ENCODE assay signal across 7 cellular contexts in genomic region chr7:66846096-66846445, GRCh38.
DNase-seq lines count a peak whose midpoint lies in the region; ATAC-seq and TF ChIP-seq lines count a peak whose summit lies in the region.
"Not testable (repeated sequence)": the region's sequence is repeated elsewhere in the genome, so short reads cannot be mapped to it uniquely, and the experiment has no call there.

No MANE protein-coding gene starts in this region.

- H3K9ac ChIP-seq in DND-41 (ENCODE audit: low read depth, low read length) = peak overlapping the region; percentile 96
- H3K9ac ChIP-seq in OCI-LY1 (ENCODE audit: low read length); skeletal muscle tissue (ENCODE audit: low read depth in 1 of 3, low read length in 3 of 3): not testable (repeated sequence)

- not testable (repeated sequence) for H3K27me3 Mint-ChIP-seq in activated CD4-positive, alpha-beta memory T cell treated with anti-CD3 and anti-CD28 coated beads for 36 hours; activated naive CD8-positive, alpha-beta T cell treated with anti-CD3 and anti-CD28 coated beads, Interleukin-2, amount 50 U/mL, for 24 hours; natural killer cell (ENCODE audit: low read depth in 2 of 2)

- H3K4me1 ChIP-seq in DND-41 (ENCODE audit: insufficient read depth, low read length) (peaks cover 25% of the 10 kb centered on the region), OCI-LY1 (ENCODE audit: insufficient read depth, low read length, severe bottlenecking) (peaks cover 32% of the 10 kb centered on the region), gastroesophageal sphincter (peaks cover 0 to 22% (median 7%) of the 10 kb centered on the region in 3 donors), skeletal muscle tissue (ENCODE audit: control insufficient read depth in 3 of 3, insufficient read depth in 3 of 3, low read length in 3 of 3) (peaks cover 5 to 20% (median 9%) of the 10 kb centered on the region in 3 donors)

- ATAC-seq in DND-41 (ENCODE audit: insufficient read depth, low read depth); activated naive CD8-positive, alpha-beta T cell treated with anti-CD3 and anti-CD28 coated beads, Interleukin-2, amount 50 U/mL, for 24 hours; gastroesophageal sphincter; natural killer cell: not testable (repeated sequence)

- not testable (repeated sequence) for H4K20me1 ChIP-seq in DND-41 (ENCODE audit: insufficient read depth, low read length); OCI-LY1 (ENCODE audit: insufficient read depth, low read length)

- H2AFZ ChIP-seq in DND-41 (ENCODE audit: low read depth, low read length); OCI-LY1 (ENCODE audit: low read length): not testable (repeated sequence)

- TF ChIP-seq CTCF in DND-41 (IDR thresholded peaks at IDR 0.05; ENCODE audit: borderline replicate concordance, extremely low read depth, low read length, poor library complexity, severe bottlenecking); OCI-LY1 (IDR thresholded peaks at IDR 0.05; ENCODE audit: low read length); gastroesophageal sphincter (IDR thresholded peaks at IDR 0.05); natural killer cell (IDR thresholded peaks at IDR 0.05): not testable (repeated sequence)

- peak overlapping the region; percentile 98 for H3K27ac Mint-ChIP-seq in activated CD4-positive, alpha-beta memory T cell treated with anti-CD3 and anti-CD28 coated beads for 36 hours
- H3K27ac Mint-ChIP-seq in activated naive CD8-positive, alpha-beta T cell treated with anti-CD3 and anti-CD28 coated beads, Interleukin-2, amount 50 U/mL, for 24 hours = peak overlapping the region; percentile 99
- peak overlapping the region; percentile 94 to 100 for H3K27ac Mint-ChIP-seq in natural killer cell

- peak overlapping the region; percentile 94; the same call in 1 of the 2 replicates for H3K27ac ChIP-seq in DND-41 (ENCODE audit: low read length)
- H3K27ac ChIP-seq in OCI-LY1 (ENCODE audit: low read depth, low read length, poor library complexity, severe bottlenecking) = not testable (repeated sequence)
- H3K27ac ChIP-seq in gastroesophageal sphincter = peak overlapping the region in 3 of 4 donors; percentile 86 to 98 (median 93)
- peak overlapping the region; percentile 94 for H3K27ac ChIP-seq in skeletal muscle tissue (ENCODE audit: low read depth, low read length)

- not testable (repeated sequence) for H3K36me3 Mint-ChIP-seq in activated CD4-positive, alpha-beta memory T cell treated with anti-CD3 and anti-CD28 coated beads for 36 hours; activated naive CD8-positive, alpha-beta T cell treated with anti-CD3 and anti-CD28 coated beads, Interleukin-2, amount 50 U/mL, for 24 hours (ENCODE audit: low read depth); natural killer cell

- POLR2A ChIA-PET in activated CD4-positive, alpha-beta memory T cell treated with anti-CD3 and anti-CD28 coated beads for 36 hours (lab: Charles Lee) = interaction anchor here (0.6 kb wide), 1 partner anchor 14 kb away, joined by 3 read pairs; no protein-coding TSS in a partner anchor

- CTCF ChIA-PET in activated CD4-positive, alpha-beta memory T cell treated with anti-CD3 and anti-CD28 coated beads for 36 hours (lab: Charles Lee) = not testable (repeated sequence)

- H3K4me2 ChIP-seq in DND-41 (ENCODE audit: insufficient read depth, low read length) (peak overlapping the region; percentile 98), OCI-LY1 (ENCODE audit: low read length) (peak overlapping the region; percentile 82)

- not testable (repeated sequence) for H3K27me3 ChIP-seq in DND-41 (ENCODE audit: insufficient read depth, low read length, poor library complexity); OCI-LY1 (ENCODE audit: insufficient read depth, low read length); gastroesophageal sphincter; skeletal muscle tissue (ENCODE audit: control insufficient read depth in 3 of 3, insufficient read depth in 3 of 3, low read length in 3 of 3)

- H3F3A ChIP-seq in OCI-LY1 (ENCODE audit: insufficient read depth, low read length) = not testable (repeated sequence)

- H3K4me1 Mint-ChIP-seq in activated CD4-positive, alpha-beta memory T cell treated with anti-CD3 and anti-CD28 coated beads for 36 hours (ENCODE audit: low read depth) = peaks cover 31% of the 10 kb centered on the region
- H3K4me1 Mint-ChIP-seq in activated naive CD8-positive, alpha-beta T cell treated with anti-CD3 and anti-CD28 coated beads, Interleukin-2, amount 50 U/mL, for 24 hours = peaks cover 35% of the 10 kb centered on the region
- peaks cover 23 to 24% of the 10 kb centered on the region in 2 donors for H3K4me1 Mint-ChIP-seq in natural killer cell

- intact Hi-C loops in activated CD4-positive, alpha-beta memory T cell treated with anti-CD3 and anti-CD28 coated beads for 36 hours (cut with micrococcal nuclease) = loop anchor here (10.0 kb wide), 1 partner anchor 191 kb away; no protein-coding TSS in a partner anchor
- intact Hi-C loops in natural killer cell (cut with micrococcal nuclease) = loop anchor here (10.0 kb wide), 1 partner anchor 149 kb away; the partner anchor contains the start of genes SBDS and TYW1

- WGBS in gastroesophageal sphincter (ENCODE audit: low coverage in 1 of 2), 2 donors = no CpG with 5 or more reads among the region's 4 CpGs

- peak overlapping the region; percentile 89 for H3K4me3 Mint-ChIP-seq in activated CD4-positive, alpha-beta memory T cell treated with anti-CD3 and anti-CD28 coated beads for 36 hours
- peak overlapping the region; percentile 96 for H3K4me3 Mint-ChIP-seq in activated naive CD8-positive, alpha-beta T cell treated with anti-CD3 and anti-CD28 coated beads, Interleukin-2, amount 50 U/mL, for 24 hours
- peak overlapping the region; percentile 66 for H3K4me3 Mint-ChIP-seq in natural killer cell

- not testable (repeated sequence) for TF ChIP-seq POLR2A in gastroesophageal sphincter (IDR thresholded peaks at IDR 0.05)

- H3K9me2 ChIP-seq in OCI-LY1 (ENCODE audit: low read depth, low read length) = not testable (repeated sequence)

- H3K9me3 Mint-ChIP-seq in activated CD4-positive, alpha-beta memory T cell treated with anti-CD3 and anti-CD28 coated beads for 36 hours; activated naive CD8-positive, alpha-beta T cell treated with anti-CD3 and anti-CD28 coated beads, Interleukin-2, amount 50 U/mL, for 24 hours; natural killer cell: not testable (repeated sequence)

- H3K4me3 ChIP-seq in DND-41 (ENCODE audit: low read depth in 1 of 2, low read length in 2 of 2) = peak overlapping the region in 1 of 2 experiments; percentile 81; a peak in 2 of 4 replicates
- peak overlapping the region; percentile 77 for H3K4me3 ChIP-seq in OCI-LY1 (ENCODE audit: low read depth, low read length, poor library complexity, severe bottlenecking)
- peak overlapping the region in 1 of 2 donors; percentile 93 for H3K4me3 ChIP-seq in gastroesophageal sphincter
- H3K4me3 ChIP-seq in skeletal muscle tissue (ENCODE audit: low read length in 3 of 3) = peak overlapping the region in 1 of 3 donors; percentile 99

- H3K79me2 ChIP-seq in DND-41 (ENCODE audit: insufficient read depth, low read length) = peaks cover 15% of the 10 kb centered on the region
- not testable (repeated sequence) for H3K79me2 ChIP-seq in OCI-LY1 (ENCODE audit: insufficient read depth, low read length)

- DNase-seq in DND-41; activated CD4-positive, alpha-beta memory T cell treated with anti-CD3 and anti-CD28 coated beads for 36 hours; activated naive CD8-positive, alpha-beta T cell treated with anti-CD3 and anti-CD28 coated beads, Interleukin-2, amount 50 U/mL, for 24 hours; natural killer cell: not testable (repeated sequence)

- not testable (repeated sequence) for H3K36me3 ChIP-seq in DND-41 (ENCODE audit: insufficient read depth, low read length); OCI-LY1 (ENCODE audit: insufficient read depth, low read length); gastroesophageal sphincter; skeletal muscle tissue (ENCODE audit: control insufficient read depth in 3 of 3, insufficient read depth in 3 of 3, low read length in 3 of 3)

- not testable (repeated sequence) for TF ChIP-seq EP300 in gastroesophageal sphincter (IDR thresholded peaks at IDR 0.05)

- H3K9me3 ChIP-seq in DND-41 (ENCODE audit: insufficient read depth, low read length, severe bottlenecking); OCI-LY1 (ENCODE audit: low read length); gastroesophageal sphincter; skeletal muscle tissue (ENCODE audit: control insufficient read depth in 3 of 3, low read length in 3 of 3): not testable (repeated sequence)
